ENCODE assay signal across 8 cellular contexts in the genomic region with DNA sequence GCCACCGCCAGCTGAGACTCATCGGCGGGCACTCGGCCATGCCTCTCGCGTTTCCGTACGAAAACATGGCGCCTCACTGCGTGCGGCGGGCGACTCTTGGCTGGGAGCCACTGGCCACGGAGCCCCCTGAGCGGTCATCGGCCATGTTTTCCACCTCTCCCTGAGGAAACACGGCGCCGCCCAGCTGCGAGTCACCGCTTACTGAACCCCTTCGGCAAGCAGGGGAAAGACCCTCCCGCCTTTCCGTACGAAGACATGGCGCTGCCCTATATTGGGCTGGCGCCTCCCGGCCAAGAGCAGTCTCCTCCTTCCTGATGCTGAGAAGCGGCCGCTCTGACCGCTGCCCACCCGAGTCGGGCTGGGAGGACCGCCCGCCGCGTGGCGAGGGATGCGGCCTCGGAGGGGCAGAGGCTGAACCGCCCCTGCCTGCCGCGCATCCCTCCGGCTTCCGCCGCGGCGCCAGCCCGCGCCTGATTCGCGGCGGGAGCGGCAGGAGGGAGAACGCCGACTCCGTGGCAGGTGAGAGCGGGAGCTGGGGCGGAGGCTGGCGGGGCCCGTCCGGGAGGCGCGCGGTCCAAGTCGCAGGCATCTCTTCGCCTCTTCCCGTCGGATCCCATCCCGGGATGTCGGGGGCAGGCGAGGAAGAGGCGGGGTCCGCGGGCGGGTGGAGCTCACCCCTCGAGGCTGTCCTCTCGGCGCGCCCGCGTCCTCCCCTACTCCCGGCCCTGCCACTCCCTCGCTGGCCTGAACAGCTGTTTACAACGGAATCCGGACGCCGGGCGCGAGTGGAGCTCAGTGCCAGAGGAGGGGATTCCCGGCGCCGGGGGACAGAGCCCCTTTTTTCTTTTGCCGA. TPM values are rescaled to one million over a fixed set of nuclear protein-coding genes. Genes with fewer than 3 reads are reported as not detected.
DNase-seq lines count a peak whose midpoint lies in the region; ATAC-seq and TF ChIP-seq lines count a peak whose summit lies in the region.

A gene with protein sequence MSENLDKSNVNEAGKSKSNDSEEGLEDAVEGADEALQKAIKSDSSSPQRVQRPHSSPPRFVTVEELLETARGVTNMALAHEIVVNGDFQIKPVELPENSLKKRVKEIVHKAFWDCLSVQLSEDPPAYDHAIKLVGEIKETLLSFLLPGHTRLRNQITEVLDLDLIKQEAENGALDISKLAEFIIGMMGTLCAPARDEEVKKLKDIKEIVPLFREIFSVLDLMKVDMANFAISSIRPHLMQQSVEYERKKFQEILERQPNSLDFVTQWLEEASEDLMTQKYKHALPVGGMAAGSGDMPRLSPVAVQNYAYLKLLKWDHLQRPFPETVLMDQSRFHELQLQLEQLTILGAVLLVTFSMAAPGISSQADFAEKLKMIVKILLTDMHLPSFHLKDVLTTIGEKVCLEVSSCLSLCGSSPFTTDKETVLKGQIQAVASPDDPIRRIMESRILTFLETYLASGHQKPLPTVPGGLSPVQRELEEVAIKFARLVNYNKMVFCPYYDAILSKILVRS (plus strand): TSS at position 299 of the 853 bp plus-strand sequence. CDS start 4,202 bp downstream, outside the sequence.

- H3K36me3 ChIP-seq in left lung: peaks cover 0 to 5% of the 10 kb centered on the region in 2 donors

- no peaks in the 10 kb centered on the region for H3K27me3 ChIP-seq in left lung

- H3K4me3 ChIP-seq in left lung: peak within 1 kb of the TSS; percentile 80 to 95

- no peaks in the 10 kb centered on the region for H3K9me3 ChIP-seq in left lung

- peak within 1 kb of the TSS; percentile 98 for H3K27ac ChIP-seq in left lung

- H3K4me1 ChIP-seq in left lung: peaks cover 3 to 15% of the 10 kb centered on the region in 2 donors

- intact Hi-C loops in left lung (cut with DNase I): no loop called here

- DNase-seq in C1 segment of cervical spinal cord (lab: John Stamatoyannopoulos, UW): peak; percentile 64 to 92 (median 88)
- DNase-seq in NCI-H524 treated with DMSO at 0.1 percent for 48 hours (lab: John Stamatoyannopoulos, UW): peak; percentile 68
- peak; percentile 77 for DNase-seq in activated CD4-positive, alpha-beta T cell treated with anti-CD3 and anti-CD28 coated beads, Interleukin-2, amount 50 U/mL, for 1 hour
- DNase-seq in dermis microvascular lymphatic vessel endothelial cell (ENCODE audit: low read depth in 2 of 2): peak; percentile 81 to 93
- peak; percentile 94 for DNase-seq in left lung
- DNase-seq in stimulated activated CD4-positive, alpha-beta T cell treated with anti-CD3 and anti-CD28 coated beads, Interleukin-2, amount 100 ng/mL, for 48 hours: peak; percentile 73

- no peak for TF ChIP-seq CTCF in left lung (IDR thresholded peaks at IDR 0.05)

- ATAC-seq in GM19324 (IDR thresholded peaks at IDR 0.05; ENCODE audit: low FRiP score, unreplicated experiment): peak; percentile 79
- peak; percentile 73 for ATAC-seq in HG03457 (IDR thresholded peaks at IDR 0.05; ENCODE audit: unreplicated experiment)
- ATAC-seq in left lung: peak; percentile 89

RNA-seq across cellular contexts. Expression of the gene that starts here (rescaled TPM):
- total RNA-seq in dermis microvascular lymphatic vessel endothelial cell (9.0 and 9.1 TPM in 2 replicates), left lung (10 to 100 TPM; 15.6 to 25.9 TPM)

Comparison
In these comparisons a context has a peak if more than half of its experiments do, and no peak if none do; other contexts are left out.
1. Peak in every context shown above with its lines: DNase-seq, ATAC-seq, H3K4me3 ChIP-seq and H3K27ac ChIP-seq.